In genomic region chr2:219498280-219499057, GRCh38 we compare ENCODE assay signal across 8 cellular contexts. TPM values are rescaled to one million over a fixed set of nuclear protein-coding genes. Genes with fewer than 3 reads are reported as not detected.
A peak's percentile ranks its signal among the peaks of the same experiment; 100 is the strongest.
DNase-seq lines count a peak whose midpoint lies in the region; ATAC-seq, FAIRE-seq and TF ChIP-seq lines count a peak whose summit lies in the region.

GMPPA (plus strand) TSS chr2:219498891; CDS start chr2:219499976, 1,085 bp downstream.

- peak within 1 kb of the TSS; percentile 83 for H3K4me3 ChIP-seq in GM12875 (ENCODE audit: low read depth, low read length)
- peak within 1 kb of the TSS; percentile 92 for H3K4me3 ChIP-seq in adipocyte (ENCODE audit: low read length)
- peak within 1 kb of the TSS; percentile 61 to 67 (median 64) for H3K4me3 ChIP-seq in pancreas
- peak within 1 kb of the TSS; percentile 69 to 73 for H3K4me3 ChIP-seq in tibial artery

- no peaks in the 10 kb centered on the region for H3K9me3 ChIP-seq in adipocyte (ENCODE audit: control insufficient read depth, low read length)
- no peaks in the 10 kb centered on the region for H3K9me3 ChIP-seq in pancreas
- no peaks in the 10 kb centered on the region for H3K9me3 ChIP-seq in tibial artery

- intact Hi-C loops in Right ventricle myocardium superior (cut with DNase I) = no loop called here
- intact Hi-C loops in pancreas (cut with DNase I) = no loop called here
- intact Hi-C loops in tibial artery (cut with DNase I; ENCODE audit: low total_unique reads) = no loop called here

- H3K36me3 ChIP-seq in adipocyte (ENCODE audit: control insufficient read depth, insufficient read depth, low read length, severe bottlenecking) (peaks cover 11% of the 10 kb centered on the region), pancreas (no peaks in the 10 kb centered on the region), tibial artery (peaks cover 9 to 24% (median 19%) of the 10 kb centered on the region in 3 donors)

- H3K9ac ChIP-seq in adipocyte (ENCODE audit: low read length) = peak within 1 kb of the TSS; percentile 99

- peak; percentile 79 for FAIRE-seq in pancreas (lab: Jason Lieb, UNC)

- peaks cover 33% of the 10 kb centered on the region for H3K4me1 ChIP-seq in adipocyte (ENCODE audit: control insufficient read depth, insufficient read depth, low read length)
- peaks cover 0 to 15% (median 4%) of the 10 kb centered on the region in 3 donors for H3K4me1 ChIP-seq in pancreas
- H3K4me1 ChIP-seq in tibial artery = peaks cover 0 to 46% (median 41%) of the 10 kb centered on the region in 4 donors

- DNase-seq in NCI-H1436 (lab: John Stamatoyannopoulos, UW) (peak; percentile 94), T follicular helper cell (ENCODE audit: low read depth) (peak; percentile 88), adipocyte (ENCODE audit: low read depth) (peak; percentile 99), Right ventricle myocardium superior (peak; percentile 97), pancreas (peak; percentile 91 to 98 (median 96)), tibial artery (peak; percentile 98 to 99)

- TF ChIP-seq CTCF in GM12875 (IDR thresholded peaks at IDR 0.05; ENCODE audit: borderline replicate concordance, insufficient read depth, low read depth, low read length) (no peak), pancreas (IDR thresholded peaks at IDR 0.05) (no peak), tibial artery (IDR thresholded peaks at IDR 0.05) (peak; percentile 12 to 27)

- 0% methylated on average over 49 of the region's 49 CpGs for WGBS in pancreas, 2 donors

- H3K27me3 ChIP-seq in adipocyte (replicated peaks; ENCODE audit: control insufficient read depth, insufficient read depth, low read length) = no peaks in the 10 kb centered on the region
- H3K27me3 ChIP-seq in pancreas = no peaks in the 10 kb centered on the region
- no peaks in the 10 kb centered on the region for H3K27me3 ChIP-seq in tibial artery

- peak; percentile 93 for ATAC-seq in HG02798 (IDR thresholded peaks at IDR 0.05; ENCODE audit: poor library complexity, unreplicated experiment)
- ATAC-seq in Right ventricle myocardium superior (ENCODE audit: poor library complexity) = peak; percentile 90
- ATAC-seq in pancreas = peak; percentile 85 to 95 (median 89)

- H3K27ac ChIP-seq in pancreas (peak within 1 kb of the TSS; percentile 75 to 95 (median 88)), tibial artery (peak within 1 kb of the TSS; percentile 96 to 99)

RNA-seq across cellular contexts. Expression of gene GMPPA, which starts in this region (rescaled TPM):
- total RNA-seq in Right ventricle myocardium superior = 22.3 TPM
- 10 to 100 TPM; 24.4 to 40.6 (median 33.6) TPM for total RNA-seq in pancreas
- 10 to 100 TPM; 88.7 to 90.8 TPM for polyA plus RNA-seq in pancreas

Comparison
In these comparisons a context has a peak if more than half of its experiments do, and no peak if none do; other contexts are left out.
1. Peak in every context shown above with its lines: DNase-seq, ATAC-seq, H3K4me3 ChIP-seq and H3K27ac ChIP-seq.
2. CTCF ChIP-seq: peak in tibial artery (2 of 2); none in GM12875 (single experiment) and pancreas (0 of 4).